8 cellular contexts compared by ENCODE assay signal in the genomic region with DNA sequence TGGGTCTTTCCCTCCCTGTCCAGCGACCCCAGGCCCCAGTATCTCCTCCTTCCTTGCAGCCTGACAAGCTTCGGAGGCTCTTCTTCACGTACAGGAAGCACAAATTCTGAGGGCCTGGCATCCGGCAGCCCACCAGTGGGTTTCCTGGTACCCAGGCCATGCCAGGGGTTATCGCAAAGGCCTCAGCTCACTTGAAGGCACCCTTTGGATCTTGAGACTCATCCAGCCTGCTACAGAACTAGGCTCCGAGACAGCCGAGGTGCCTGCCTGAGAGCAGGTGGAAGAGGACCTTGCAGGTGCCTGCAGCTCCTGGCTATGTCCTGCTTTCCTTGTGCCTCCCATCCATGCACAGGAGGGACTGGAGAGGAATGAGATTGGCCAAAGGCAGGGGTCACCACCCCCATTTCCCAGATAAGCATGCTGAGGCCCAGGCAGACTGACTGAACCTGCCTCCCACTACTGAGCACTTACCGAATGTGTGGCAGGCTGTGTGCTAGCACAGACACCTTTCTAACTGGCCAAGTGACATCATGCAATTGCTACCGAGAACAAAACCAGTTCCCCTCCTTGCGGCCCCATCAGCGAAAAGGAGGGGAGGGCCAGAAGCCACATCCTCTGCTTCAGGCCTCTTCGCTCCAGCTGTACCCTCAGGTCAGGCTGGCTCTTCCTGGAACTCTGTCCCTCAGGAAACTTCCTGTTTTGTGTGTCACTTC.
A peak's percentile ranks its signal among the peaks of the same experiment; 100 is the strongest.
DNase-seq lines count a peak whose midpoint lies in the region; ATAC-seq and TF ChIP-seq lines count a peak whose summit lies in the region.

No MANE protein-coding gene starts in this region.

- no peak overlapping the region for H3K4me3 ChIP-seq in DND-41 (ENCODE audit: low read depth in 1 of 2, low read length in 2 of 2)
- no peak overlapping the region for H3K4me3 ChIP-seq in NT2/D1 (ENCODE audit: insufficient read length, low read depth)

- H3K36me3 ChIP-seq in DND-41 (ENCODE audit: insufficient read depth, low read length) (no peaks in the 10 kb centered on the region), NT2/D1 (ENCODE audit: insufficient read depth, insufficient read length, low read length) (peaks cover 18% of the 10 kb centered on the region)

- DNase-seq in DND-41 (peak; percentile 86), NT2/D1 (ENCODE audit: low read depth, low spot score) (no peak), HCEC 1CT (no peak)
- peak; percentile 58 for DNase-seq in activated effector memory CD4-positive, alpha-beta T cell treated with Interleukin-2 at 50 U/mL for 16 hours
- peak; percentile 58 for DNase-seq in stimulated activated CD4-positive, alpha-beta T cell treated with anti-CD3 and anti-CD28 coated beads, Interleukin-2, amount 100 ng/mL, for 24 hours
- no peak for DNase-seq in effector CD8-positive, alpha-beta T cell (lab: John Stamatoyannopoulos, UW)

- ATAC-seq in DND-41 (ENCODE audit: insufficient read depth, low read depth) = peak; percentile 88
- peak; percentile 69 for ATAC-seq in GM21717 (IDR thresholded peaks at IDR 0.05; ENCODE audit: unreplicated experiment)
- no peak for ATAC-seq in HG03196 (IDR thresholded peaks at IDR 0.05; ENCODE audit: unreplicated experiment)

- no peaks in the 10 kb centered on the region for H4K20me1 ChIP-seq in DND-41 (ENCODE audit: insufficient read depth, low read length)

- H3K9me3 ChIP-seq in DND-41 (ENCODE audit: insufficient read depth, low read length, severe bottlenecking) (no peaks in the 10 kb centered on the region), NT2/D1 (ENCODE audit: insufficient read depth, low read length) (no peaks in the 10 kb centered on the region)

- peak overlapping the region; percentile 2 for H2AFZ ChIP-seq in DND-41 (ENCODE audit: low read depth, low read length)

- TF ChIP-seq CTCF in DND-41 (IDR thresholded peaks at IDR 0.05; ENCODE audit: borderline replicate concordance, extremely low read depth, low read length, poor library complexity, severe bottlenecking) = no peak

- H3K27ac ChIP-seq in DND-41 (ENCODE audit: low read length) = peak overlapping the region; percentile 73

- peaks cover 19% of the 10 kb centered on the region for H3K4me1 ChIP-seq in DND-41 (ENCODE audit: insufficient read depth, low read length)
- no peaks in the 10 kb centered on the region for H3K4me1 ChIP-seq in NT2/D1 (ENCODE audit: insufficient read depth, insufficient read length)

- H3K27me3 ChIP-seq in DND-41 (ENCODE audit: insufficient read depth, low read length, poor library complexity) (no peaks in the 10 kb centered on the region), NT2/D1 (ENCODE audit: insufficient read depth, insufficient read length) (no peaks in the 10 kb centered on the region)

- H3K9ac ChIP-seq in DND-41 (ENCODE audit: low read depth, low read length) (peak overlapping the region; percentile 35; the same call in 1 of the 2 replicates), NT2/D1 (ENCODE audit: insufficient read length, low read depth) (peak overlapping the region; percentile 18)

- H3K79me2 ChIP-seq in DND-41 (ENCODE audit: insufficient read depth, low read length) = no peaks in the 10 kb centered on the region

- peak overlapping the region; percentile 2; the same call in 1 of the 2 replicates for H3K4me2 ChIP-seq in DND-41 (ENCODE audit: insufficient read depth, low read length)

Comparison
In these comparisons a context has a peak if more than half of its experiments do, and no peak if none do; other contexts are left out.
1. DNase-seq: peak in DND-41 (single experiment), activated effector memory CD4-positive, alpha-beta T cell treated with Interleukin-2 at 50 U/mL for 16 hours (single experiment) and stimulated activated CD4-positive, alpha-beta T cell treated with anti-CD3 and anti-CD28 coated beads, Interleukin-2, amount 100 ng/mL, for 24 hours (2 of 2); none in NT2/D1 (single experiment), HCEC 1CT (single experiment) and effector CD8-positive, alpha-beta T cell (single experiment).